10 cellular contexts compared by ENCODE assay signal in genomic region chr16:78749745-78750268, GRCh38.
DNase-seq lines count a peak whose midpoint lies in the region; ATAC-seq and TF ChIP-seq lines count a peak whose summit lies in the region.
"Had no signal": no experiment of that assay in that cellular context is flagged by ENCODE, and none has a peak within 500 bp of the region (broad histone marks: within the 10 kb centered on the region; RNA-seq: fewer than 3 reads in every experiment).

No MANE protein-coding gene starts in this region.

- 90% methylated on average over 4 of the region's 4 CpGs for WGBS in smooth muscle cell (ENCODE audit: low lambda C conversion rate)

- H3K79me2 ChIP-seq in smooth muscle cell (ENCODE audit: low read depth): no peaks in the 10 kb centered on the region

- no peaks in the 10 kb centered on the region for H3K36me3 ChIP-seq in smooth muscle cell (ENCODE audit: low read depth)

- no peak overlapping the region for H3K9ac ChIP-seq in smooth muscle cell (ENCODE audit: low read depth)

- no peaks in the 10 kb centered on the region for H3K27me3 ChIP-seq in smooth muscle cell (ENCODE audit: low read depth)

- peak overlapping the region; percentile 83 for H3K27ac Mint-ChIP-seq in central memory CD8-positive, alpha-beta T cell (ENCODE audit: low read depth)
- H3K27ac Mint-ChIP-seq in osteocyte (ENCODE audit: unreplicated experiment): no peak overlapping the region

- H3F3A ChIP-seq in smooth muscle cell (ENCODE audit: low read depth): no peaks in the 10 kb centered on the region

- no peak overlapping the region for H3K4me2 ChIP-seq in smooth muscle cell

- peak overlapping the region; percentile 72 for H3K4me3 Mint-ChIP-seq in central memory CD8-positive, alpha-beta T cell
- no peak overlapping the region for H3K4me3 Mint-ChIP-seq in osteocyte (ENCODE audit: unreplicated experiment)

- no peaks in the 10 kb centered on the region for H3K27me3 Mint-ChIP-seq in central memory CD8-positive, alpha-beta T cell
- no peaks in the 10 kb centered on the region for H3K27me3 Mint-ChIP-seq in osteocyte (ENCODE audit: unreplicated experiment)

- peak; percentile 85 for ATAC-seq in GM18517 (IDR thresholded peaks at IDR 0.05; ENCODE audit: unreplicated experiment)
- ATAC-seq in GM21390 (IDR thresholded peaks at IDR 0.05; ENCODE audit: unreplicated experiment): peak; percentile 90
- peak; percentile 89 for ATAC-seq in HG03175 (IDR thresholded peaks at IDR 0.05; ENCODE audit: unreplicated experiment)
- ATAC-seq in central memory CD8-positive, alpha-beta T cell (replicated peaks; ENCODE audit: extremely low read depth, poor library complexity, severe bottlenecking): peak; percentile 84

- no peaks in the 10 kb centered on the region for H3K9me3 ChIP-seq in smooth muscle cell (replicated peaks; ENCODE audit: low read depth)

- TF ChIP-seq CTCF in smooth muscle cell (IDR thresholded peaks at IDR 0.05; ENCODE audit: borderline replicate concordance, insufficient read depth, poor library complexity, severe bottlenecking) (no peak), osteocyte (IDR thresholded peaks at IDR 0.05) (no peak)

- H4K20me1 ChIP-seq in smooth muscle cell (ENCODE audit: low read depth): no peaks in the 10 kb centered on the region

- H3K4me1 Mint-ChIP-seq in central memory CD8-positive, alpha-beta T cell: peaks cover 65% of the 10 kb centered on the region
- peaks cover 6% of the 10 kb centered on the region for H3K4me1 Mint-ChIP-seq in osteocyte (ENCODE audit: unreplicated experiment)

- H3K36me3 Mint-ChIP-seq in central memory CD8-positive, alpha-beta T cell (ENCODE audit: insufficient read depth): no peaks in the 10 kb centered on the region
- H3K36me3 Mint-ChIP-seq in osteocyte (ENCODE audit: unreplicated experiment): no peaks in the 10 kb centered on the region

- no peak overlapping the region for H3K27ac ChIP-seq in smooth muscle cell (ENCODE audit: low read depth)

- H3K4me3 ChIP-seq in smooth muscle cell: no peak overlapping the region

- no peaks in the 10 kb centered on the region for H3K9me3 Mint-ChIP-seq in central memory CD8-positive, alpha-beta T cell
- H3K9me3 Mint-ChIP-seq in osteocyte (ENCODE audit: unreplicated experiment): peaks cover 5% of the 10 kb centered on the region

- H3K4me1 ChIP-seq in smooth muscle cell (ENCODE audit: low read depth): no peaks in the 10 kb centered on the region

- DNase-seq in central memory CD8-positive, alpha-beta T cell (ENCODE audit: low spot score in 2 of 2): no peak
- DNase-seq in islet precursor cell (no peak), nucleus accumbens (lab: John Stamatoyannopoulos, UW) (no peak), smooth muscle cell (lab: John Stamatoyannopoulos, UW; ENCODE audit: unreplicated experiment) (no peak), osteocyte (ENCODE audit: extremely low spot score, unreplicated experiment) (no peak)
- DNase-seq: NCI-H1092 treated with DMSO at 0.1 percent for 48 hours, substantia nigra had no signal

- no peak overlapping the region for H2AFZ ChIP-seq in smooth muscle cell (ENCODE audit: low read depth)
